In the genomic region with DNA sequence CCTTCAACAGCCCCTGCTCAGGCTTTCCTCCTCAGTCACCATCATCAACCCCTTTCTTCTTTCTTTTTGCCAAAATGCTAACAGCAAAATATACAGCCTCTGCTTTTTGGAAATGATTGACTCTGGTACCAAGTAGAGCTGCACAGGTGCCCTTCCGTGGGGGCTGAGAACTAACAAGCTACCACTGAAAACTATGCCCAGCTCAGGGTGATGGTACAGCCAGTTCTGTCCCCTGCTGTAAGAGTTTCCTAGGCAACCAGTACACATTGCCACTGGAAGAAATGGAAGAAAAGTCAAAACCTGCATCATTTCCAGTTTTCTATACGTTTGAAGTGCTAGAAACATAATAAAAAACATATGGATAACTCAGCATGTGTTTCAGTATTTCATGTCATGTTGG, we compare ENCODE assay signal across 21 cellular contexts.
"Had no signal": no experiment of that assay in that cellular context is flagged by ENCODE, and none has a peak within 500 bp of the region (broad histone marks: within the 10 kb centered on the region; RNA-seq: fewer than 3 reads in every experiment).

No MANE protein-coding gene starts in this region.

- H3K4me1 ChIP-seq: Peyer's patch, SJSA1 had no signal

- H3K27ac Mint-ChIP-seq: activated B cell treated with CpG ODN at 0.5 μM for 24 hours; activated CD4-positive, alpha-beta memory T cell treated with anti-CD3 and anti-CD28 coated beads for 36 hours; activated CD4-positive, alpha-beta T cell treated with anti-CD3 and anti-CD28 coated beads, Interleukin-2, amount 10 ng/mL, durations not matched to agents 7 days and 5 days; activated naive CD4-positive, alpha-beta T cell treated with anti-CD3 and anti-CD28 coated beads, Interleukin-2, amount 10 ng/mL, durations not matched to agents 7 days and 5 days; activated naive CD8-positive, alpha-beta T cell treated with anti-CD3 and anti-CD28 coated beads for 36 hours; activated T-helper 2 cell treated with anti-CD3 and anti-CD28 coated beads, Interferon-gamma antibody, Interleukin-2, Interleukin-4, amounts not matched to agents 10 μg/mL and 5 μg/mL and 100 μg/mL, durations not matched to agents 14 hours and 24 hours and 36 hours; IgD-negative memory B cell; T-helper 17 cell had no signal

- H3K27ac ChIP-seq: Peyer's patch, SJSA1 had no signal

- H3K27me3 Mint-ChIP-seq: activated B cell treated with CpG ODN at 0.5 μM for 24 hours; activated CD4-positive, alpha-beta memory T cell treated with anti-CD3 and anti-CD28 coated beads for 36 hours; activated CD4-positive, alpha-beta T cell treated with anti-CD3 and anti-CD28 coated beads, Interleukin-2, amount 10 ng/mL, durations not matched to agents 7 days and 5 days; activated naive CD4-positive, alpha-beta T cell treated with anti-CD3 and anti-CD28 coated beads, Interleukin-2, amount 10 ng/mL, durations not matched to agents 7 days and 5 days had no signal

- H3K36me3 Mint-ChIP-seq: activated CD4-positive, alpha-beta memory T cell treated with anti-CD3 and anti-CD28 coated beads for 36 hours; activated naive CD4-positive, alpha-beta T cell treated with anti-CD3 and anti-CD28 coated beads, Interleukin-2, amount 10 ng/mL, durations not matched to agents 7 days and 5 days; activated naive CD8-positive, alpha-beta T cell treated with anti-CD3 and anti-CD28 coated beads for 36 hours; IgD-negative memory B cell had no signal

- H3K9me3 Mint-ChIP-seq: activated B cell treated with CpG ODN at 0.5 μM for 24 hours; activated CD4-positive, alpha-beta memory T cell treated with anti-CD3 and anti-CD28 coated beads for 36 hours; activated CD4-positive, alpha-beta T cell treated with anti-CD3 and anti-CD28 coated beads, Interleukin-2, amount 10 ng/mL, durations not matched to agents 7 days and 5 days; activated naive CD4-positive, alpha-beta T cell treated with anti-CD3 and anti-CD28 coated beads, Interleukin-2, amount 10 ng/mL, durations not matched to agents 7 days and 5 days; activated naive CD8-positive, alpha-beta T cell treated with anti-CD3 and anti-CD28 coated beads for 36 hours; activated T-helper 2 cell treated with anti-CD3 and anti-CD28 coated beads, Interferon-gamma antibody, Interleukin-2, Interleukin-4, amounts not matched to agents 10 μg/mL and 5 μg/mL and 100 μg/mL, durations not matched to agents 14 hours and 24 hours and 36 hours; central memory CD8-positive, alpha-beta T cell had no signal

- H3K4me1 Mint-ChIP-seq: activated B cell treated with CpG ODN at 0.5 μM for 24 hours; activated CD4-positive, alpha-beta T cell treated with anti-CD3 and anti-CD28 coated beads, Interleukin-2, amount 10 ng/mL, durations not matched to agents 7 days and 5 days; activated naive CD4-positive, alpha-beta T cell treated with anti-CD3 and anti-CD28 coated beads, Interleukin-2, amount 10 ng/mL, durations not matched to agents 7 days and 5 days; activated naive CD8-positive, alpha-beta T cell treated with anti-CD3 and anti-CD28 coated beads for 36 hours; central memory CD8-positive, alpha-beta T cell; IgD-negative memory B cell; T-helper 17 cell had no signal

- ATAC-seq: T-helper 17 cell had no signal

- H3K4me3 ChIP-seq: Peyer's patch, SJSA1 had no signal

- H3K27me3 ChIP-seq: Peyer's patch, SJSA1 had no signal

- H3K9me3 ChIP-seq: Peyer's patch, SJSA1 had no signal

- H3K4me3 Mint-ChIP-seq: activated B cell treated with CpG ODN at 0.5 μM for 24 hours; activated CD4-positive, alpha-beta memory T cell treated with anti-CD3 and anti-CD28 coated beads for 36 hours; activated CD4-positive, alpha-beta T cell treated with anti-CD3 and anti-CD28 coated beads, Interleukin-2, amount 10 ng/mL, durations not matched to agents 7 days and 5 days; activated naive CD4-positive, alpha-beta T cell treated with anti-CD3 and anti-CD28 coated beads, Interleukin-2, amount 10 ng/mL, durations not matched to agents 7 days and 5 days; activated naive CD8-positive, alpha-beta T cell treated with anti-CD3 and anti-CD28 coated beads for 36 hours; central memory CD8-positive, alpha-beta T cell; IgD-negative memory B cell; T-helper 17 cell had no signal

- H3K36me3 ChIP-seq: Peyer's patch, SJSA1 had no signal

- DNase-seq: activated B cell treated with CpG ODN at 0.5 μM for 24 hours; activated CD4-positive, alpha-beta memory T cell treated with anti-CD3 and anti-CD28 coated beads for 36 hours; activated CD4-positive, alpha-beta T cell treated with anti-CD3 and anti-CD28 coated beads, Interleukin-2, amount 10 ng/mL, durations not matched to agents 7 days and 5 days; activated gamma-delta T cell treated with Interleukin-2 at 50 U/mL for 16 hours; activated naive CD4-positive, alpha-beta T cell treated with anti-CD3 and anti-CD28 coated beads, Interleukin-2, amount 10 ng/mL, durations not matched to agents 7 days and 5 days; activated naive CD8-positive, alpha-beta T cell treated with anti-CD3 and anti-CD28 coated beads for 36 hours; activated T-cell treated with anti-CD3 and anti-CD28 coated beads for 4 hours; activated T-cell treated with anti-CD3 and anti-CD28 coated beads, Interleukin-2, amount 50 U/mL, for 48 hours; KG1; NCI-H1048; NCI-H146; NCI-H1930; NCI-H524; Peyer's patch; SHP77; T-helper 17 cell; T-helper 9 cell had no signal
